24 cellular contexts compared by ENCODE assay signal in genomic region chr3:126562737-126563276, GRCh38.
"Had no signal": no experiment of that assay in that cellular context is flagged by ENCODE, and none has a peak within 500 bp of the region (broad histone marks: within the 10 kb centered on the region; RNA-seq: fewer than 3 reads in every experiment).

No MANE protein-coding gene starts in this region.

- H3K27ac ChIP-seq: stomach, suprapubic skin, testis, thoracic aorta, thyroid gland, tibial artery, tibial nerve, transverse colon, upper lobe of left lung, upper lobe of right lung, uterus, vagina had no signal

- H3K4me1 ChIP-seq: stomach, suprapubic skin, testis, thyroid gland, tibial artery, tibial nerve, transverse colon, upper lobe of left lung, upper lobe of right lung, uterus, vagina had no signal

- H3K4me3 ChIP-seq: stomach, suprapubic skin, testis, thoracic aorta, thyroid gland, tibial artery, tibial nerve, transverse colon, upper lobe of left lung, upper lobe of right lung, uterus, vagina had no signal

- H3K36me3 ChIP-seq: stomach, suprapubic skin, thoracic aorta, thyroid gland, tibial artery, tibial nerve, transverse colon, upper lobe of left lung, upper lobe of right lung, uterus, vagina had no signal

- DNase-seq: stimulated activated CD4-positive, alpha-beta T cell treated with anti-CD3 and anti-CD28 coated beads, Interleukin-2, amount 100 ng/mL, for 48 hours; stimulated activated CD4-positive, alpha-beta T cell treated with anti-CD3 and anti-CD28 coated beads, Interleukin-4, amount 100 ng/mL, for 1 hour; stimulated activated CD4-positive, alpha-beta T cell treated with anti-CD3 and anti-CD28 coated beads, Interleukin-4, amount 100 ng/mL, for 24 hours; stimulated activated CD4-positive, alpha-beta T cell treated with anti-CD3 and anti-CD28 coated beads, Interleukin-4, amount 100 ng/mL, for 4 hours; stimulated activated CD8-positive, alpha-beta memory T cell treated with anti-CD3 and anti-CD28 coated beads, Interleukin-4, amount 100 ng/mL, for 48 hours; stimulated activated naive B cell treated with anti-CD40 and anti-IgM and Interleukin-4, amounts not matched to agents 10 μg/mL and 1 μg/mL and 100 μg/mL, for 72 hours; stimulated activated naive CD4-positive, alpha-beta T cell; stimulated activated naive CD4-positive, alpha-beta T cell treated with Interleukin-2 at 50 U/mL for 16 hours; stimulated activated naive CD8-positive, alpha-beta T cell treated with anti-CD3 and anti-CD28 coated beads, Interleukin-15, amount 100 ng/mL, for 72 hours; stimulated activated naive CD8-positive, alpha-beta T cell treated with anti-CD3 and anti-CD28 coated beads, Interleukin-15, Interleukin-2, amounts not matched to agents 100 U/mL and 50 U/mL, for 24 hours; stomach; substantia nigra; testis; thyroid gland; tibial artery; transverse colon; trophoblast cell; upper lobe of left lung; upper lobe of right lung; uterus had no signal

- H3K9me3 ChIP-seq: suprapubic skin, testis, thyroid gland, uterus, vagina had no signal
